Comparison of ENCODE assay signal across 1 cellular context in the genomic region with DNA sequence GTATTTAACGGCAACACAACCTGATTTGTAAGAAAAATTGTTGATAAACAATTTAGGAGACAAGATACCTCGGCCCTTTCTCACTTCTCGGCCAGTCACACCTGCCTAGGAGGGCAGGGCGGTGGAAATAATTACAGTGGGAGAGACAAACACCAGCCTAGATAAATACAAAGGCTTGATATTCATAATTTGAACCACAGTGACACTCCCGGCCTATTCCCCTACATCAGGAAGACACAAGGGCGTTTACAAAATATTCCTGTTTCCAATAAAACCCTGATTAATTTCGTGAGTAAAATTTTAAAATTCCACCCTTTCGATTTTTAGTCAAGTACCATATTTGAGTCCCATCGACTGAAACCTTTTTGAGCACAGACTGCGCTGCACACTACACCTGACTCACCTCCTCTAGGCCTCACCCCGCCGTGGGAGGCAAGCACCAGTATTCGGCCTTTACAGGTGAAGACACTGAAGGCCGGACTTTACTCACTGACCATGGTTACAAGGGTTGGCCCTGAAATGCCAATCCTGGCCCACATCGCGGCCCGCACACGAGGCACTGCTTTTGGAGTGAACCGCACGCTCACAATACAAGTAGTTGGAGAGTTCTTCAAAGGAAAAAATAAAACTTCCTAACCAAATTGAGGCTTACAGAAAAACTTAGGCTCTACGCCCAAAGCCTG.
TF ChIP-seq lines count a peak whose summit lies in the region.

No MANE protein-coding gene starts in this region.

TF ChIP-seq in GM23338, 12 proteins besides CTCF, POLR2A, EP300 and RAD21 (continued from another document):
- TF ChIP-seq, protein P1, sequence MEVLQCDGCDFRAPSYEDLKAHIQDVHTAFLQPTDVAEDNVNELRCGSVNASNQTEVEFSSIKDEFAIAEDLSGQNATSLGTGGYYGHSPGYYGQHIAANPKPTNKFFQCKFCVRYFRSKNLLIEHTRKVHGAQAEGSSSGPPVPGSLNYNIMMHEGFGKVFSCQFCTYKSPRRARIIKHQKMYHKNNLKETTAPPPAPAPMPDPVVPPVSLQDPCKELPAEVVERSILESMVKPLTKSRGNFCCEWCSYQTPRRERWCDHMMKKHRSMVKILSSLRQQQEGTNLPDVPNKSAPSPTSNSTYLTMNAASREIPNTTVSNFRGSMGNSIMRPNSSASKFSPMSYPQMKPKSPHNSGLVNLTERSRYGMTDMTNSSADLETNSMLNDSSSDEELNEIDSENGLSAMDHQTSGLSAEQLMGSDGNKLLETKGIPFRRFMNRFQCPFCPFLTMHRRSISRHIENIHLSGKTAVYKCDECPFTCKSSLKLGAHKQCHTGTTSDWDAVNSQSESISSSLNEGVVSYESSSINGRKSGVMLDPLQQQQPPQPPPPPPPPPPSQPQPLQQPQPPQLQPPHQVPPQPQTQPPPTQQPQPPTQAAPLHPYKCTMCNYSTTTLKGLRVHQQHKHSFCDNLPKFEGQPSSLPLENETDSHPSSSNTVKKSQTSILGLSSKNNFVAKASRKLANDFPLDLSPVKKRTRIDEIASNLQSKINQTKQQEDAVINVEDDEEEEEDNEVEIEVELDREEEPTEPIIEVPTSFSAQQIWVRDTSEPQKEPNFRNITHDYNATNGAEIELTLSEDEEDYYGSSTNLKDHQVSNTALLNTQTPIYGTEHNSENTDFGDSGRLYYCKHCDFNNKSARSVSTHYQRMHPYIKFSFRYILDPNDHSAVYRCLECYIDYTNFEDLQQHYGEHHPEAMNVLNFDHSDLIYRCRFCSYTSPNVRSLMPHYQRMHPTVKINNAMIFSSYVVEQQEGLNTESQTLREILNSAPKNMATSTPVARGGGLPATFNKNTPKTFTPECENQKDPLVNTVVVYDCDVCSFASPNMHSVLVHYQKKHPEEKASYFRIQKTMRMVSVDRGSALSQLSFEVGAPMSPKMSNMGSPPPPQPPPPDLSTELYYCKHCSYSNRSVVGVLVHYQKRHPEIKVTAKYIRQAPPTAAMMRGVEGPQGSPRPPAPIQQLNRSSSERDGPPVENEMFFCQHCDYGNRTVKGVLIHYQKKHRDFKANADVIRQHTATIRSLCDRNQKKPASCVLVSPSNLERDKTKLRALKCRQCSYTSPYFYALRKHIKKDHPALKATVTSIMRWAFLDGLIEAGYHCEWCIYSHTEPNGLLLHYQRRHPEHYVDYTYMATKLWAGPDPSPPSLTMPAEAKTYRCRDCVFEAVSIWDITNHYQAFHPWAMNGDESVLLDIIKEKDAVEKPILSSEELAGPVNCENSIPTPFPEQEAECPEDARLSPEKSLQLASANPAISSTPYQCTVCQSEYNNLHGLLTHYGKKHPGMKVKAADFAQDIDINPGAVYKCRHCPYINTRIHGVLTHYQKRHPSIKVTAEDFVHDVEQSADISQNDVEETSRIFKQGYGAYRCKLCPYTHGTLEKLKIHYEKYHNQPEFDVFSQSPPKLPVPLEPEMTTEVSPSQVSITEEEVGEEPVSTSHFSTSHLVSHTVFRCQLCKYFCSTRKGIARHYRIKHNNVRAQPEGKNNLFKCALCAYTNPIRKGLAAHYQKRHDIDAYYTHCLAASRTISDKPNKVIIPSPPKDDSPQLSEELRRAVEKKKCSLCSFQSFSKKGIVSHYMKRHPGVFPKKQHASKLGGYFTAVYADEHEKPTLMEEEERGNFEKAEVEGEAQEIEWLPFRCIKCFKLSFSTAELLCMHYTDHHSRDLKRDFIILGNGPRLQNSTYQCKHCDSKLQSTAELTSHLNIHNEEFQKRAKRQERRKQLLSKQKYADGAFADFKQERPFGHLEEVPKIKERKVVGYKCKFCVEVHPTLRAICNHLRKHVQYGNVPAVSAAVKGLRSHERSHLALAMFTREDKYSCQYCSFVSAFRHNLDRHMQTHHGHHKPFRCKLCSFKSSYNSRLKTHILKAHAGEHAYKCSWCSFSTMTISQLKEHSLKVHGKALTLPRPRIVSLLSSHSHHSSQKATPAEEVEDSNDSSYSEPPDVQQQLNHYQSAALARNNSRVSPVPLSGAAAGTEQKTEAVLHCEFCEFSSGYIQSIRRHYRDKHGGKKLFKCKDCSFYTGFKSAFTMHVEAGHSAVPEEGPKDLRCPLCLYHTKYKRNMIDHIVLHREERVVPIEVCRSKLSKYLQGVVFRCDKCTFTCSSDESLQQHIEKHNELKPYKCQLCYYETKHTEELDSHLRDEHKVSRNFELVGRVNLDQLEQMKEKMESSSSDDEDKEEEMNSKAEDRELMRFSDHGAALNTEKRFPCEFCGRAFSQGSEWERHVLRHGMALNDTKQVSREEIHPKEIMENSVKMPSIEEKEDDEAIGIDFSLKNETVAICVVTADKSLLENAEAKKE (CRISPR knock-in tag; IDR thresholded peaks at IDR 0.05) = no peak
- TF ChIP-seq, protein P2, sequence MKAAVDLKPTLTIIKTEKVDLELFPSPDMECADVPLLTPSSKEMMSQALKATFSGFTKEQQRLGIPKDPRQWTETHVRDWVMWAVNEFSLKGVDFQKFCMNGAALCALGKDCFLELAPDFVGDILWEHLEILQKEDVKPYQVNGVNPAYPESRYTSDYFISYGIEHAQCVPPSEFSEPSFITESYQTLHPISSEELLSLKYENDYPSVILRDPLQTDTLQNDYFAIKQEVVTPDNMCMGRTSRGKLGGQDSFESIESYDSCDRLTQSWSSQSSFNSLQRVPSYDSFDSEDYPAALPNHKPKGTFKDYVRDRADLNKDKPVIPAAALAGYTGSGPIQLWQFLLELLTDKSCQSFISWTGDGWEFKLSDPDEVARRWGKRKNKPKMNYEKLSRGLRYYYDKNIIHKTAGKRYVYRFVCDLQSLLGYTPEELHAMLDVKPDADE (IDR thresholded peaks at IDR 0.05) = no peak
